Comparison of ENCODE assay signal across 8 cellular contexts in the genomic region with DNA sequence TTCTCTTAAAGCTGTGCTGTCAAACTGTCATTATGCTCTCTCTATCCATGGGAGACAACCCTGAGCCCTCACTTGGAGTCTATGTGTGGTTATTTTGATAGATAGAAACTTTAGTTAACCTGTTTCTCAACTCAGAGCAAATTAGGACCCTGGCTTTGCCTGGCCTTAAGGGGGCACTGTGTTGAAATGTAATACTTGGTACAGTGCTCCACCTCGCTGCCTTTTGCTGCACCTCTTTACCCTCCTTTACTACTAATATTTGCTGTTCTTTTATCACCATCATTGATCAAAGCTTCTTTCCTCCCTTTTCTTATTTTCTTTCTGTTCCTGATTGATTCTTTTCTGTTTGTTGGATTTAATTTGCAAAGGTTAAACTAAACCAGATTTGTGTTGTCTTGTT. TPM values are rescaled to one million over a fixed set of nuclear protein-coding genes. Genes with fewer than 3 reads are reported as not detected.
A peak's percentile ranks its signal among the peaks of the same experiment; 100 is the strongest.
DNase-seq lines count a peak whose midpoint lies in the region; ATAC-seq and TF ChIP-seq lines count a peak whose summit lies in the region.

No MANE protein-coding gene starts in this region.

- H3K9me3 ChIP-seq in cardiac muscle cell (ENCODE audit: low read depth) (no peaks in the 10 kb centered on the region), prostate gland (no peaks in the 10 kb centered on the region)

- H3K36me3 Mint-ChIP-seq in activated T-helper 2 cell treated with anti-CD3 and anti-CD28 coated beads, Interferon-gamma antibody, Interleukin-2, Interleukin-4, amounts not matched to agents 10 μg/mL and 5 μg/mL and 100 μg/mL, durations not matched to agents 14 hours and 24 hours and 36 hours (ENCODE audit: low read depth) = peaks cover 12% of the 10 kb centered on the region

- H3K4me1 ChIP-seq in cardiac muscle cell (ENCODE audit: low read depth) (peaks cover 13% of the 10 kb centered on the region), prostate gland (replicated peaks) (no peaks in the 10 kb centered on the region)

- DNase-seq in cardiac muscle cell (ENCODE audit: low read depth in 1 of 2, low spot score in 1 of 2) = peak in 1 of 2 donors; percentile 54
- no peak for DNase-seq in left cardiac atrium
- peak; percentile 47 to 58 for DNase-seq in Kasumi-1 (lab: John Stamatoyannopoulos, UW)
- peak; percentile 14 for DNase-seq in epithelial cell of esophagus (ENCODE audit: low read depth)
- peak; percentile 32 for DNase-seq in stimulated activated naive CD8-positive, alpha-beta T cell treated with anti-CD3 and anti-CD28 coated beads, Interleukin-15, Interleukin-2, amounts not matched to agents 100 U/mL and 50 U/mL, for 24 hours
- no peak for DNase-seq in activated T-helper 2 cell treated with anti-CD3 and anti-CD28 coated beads, Interferon-gamma antibody, Interleukin-2, Interleukin-4, amounts not matched to agents 10 μg/mL and 5 μg/mL and 100 μg/mL, durations not matched to agents 14 hours and 24 hours and 36 hours (ENCODE audit: low spot score)
- DNase-seq in prostate gland (ENCODE audit: low spot score) = no peak
- no peak for DNase-seq in NCI-H1417 treated with DMSO at 0.1 percent for 48 hours (lab: John Stamatoyannopoulos, UW)

- no peak for ATAC-seq in left cardiac atrium
- peak; percentile 72 for ATAC-seq in stimulated activated naive CD8-positive, alpha-beta T cell treated with anti-CD3 and anti-CD28 coated beads, Interleukin-15, Interleukin-2, amounts not matched to agents 100 U/mL and 50 U/mL, for 24 hours

- WGBS in prostate gland = 85% methylated on average over 1 of the region's 1 CpG

- H3K27me3 ChIP-seq in cardiac muscle cell = no peaks in the 10 kb centered on the region
- H3K27me3 ChIP-seq in prostate gland (replicated peaks; ENCODE audit: insufficient read depth) = no peaks in the 10 kb centered on the region

- TF ChIP-seq CTCF in cardiac muscle cell (IDR thresholded peaks at IDR 0.05; ENCODE audit: low read depth, low read length) (peak; percentile 40), epithelial cell of esophagus (IDR thresholded peaks at IDR 0.05; ENCODE audit: insufficient read depth, low read depth, low read length, missing control alignments) (no peak), prostate gland (IDR thresholded peaks at IDR 0.05) (peak in 2 of 4 experiments; percentile 10 to 19)

- H3K27ac ChIP-seq in cardiac muscle cell (no peak overlapping the region), prostate gland (no peak overlapping the region)

- H3K36me3 ChIP-seq in cardiac muscle cell = no peaks in the 10 kb centered on the region
- no peaks in the 10 kb centered on the region for H3K36me3 ChIP-seq in prostate gland

- H3K4me1 Mint-ChIP-seq in activated T-helper 2 cell treated with anti-CD3 and anti-CD28 coated beads, Interferon-gamma antibody, Interleukin-2, Interleukin-4, amounts not matched to agents 10 μg/mL and 5 μg/mL and 100 μg/mL, durations not matched to agents 14 hours and 24 hours and 36 hours (ENCODE audit: low read depth) = peaks cover 60% of the 10 kb centered on the region

- no peak for TF ChIP-seq POLR2A in prostate gland (IDR thresholded peaks at IDR 0.05)

- no peaks in the 10 kb centered on the region for H3K9me3 Mint-ChIP-seq in activated T-helper 2 cell treated with anti-CD3 and anti-CD28 coated beads, Interferon-gamma antibody, Interleukin-2, Interleukin-4, amounts not matched to agents 10 μg/mL and 5 μg/mL and 100 μg/mL, durations not matched to agents 14 hours and 24 hours and 36 hours

- no peak overlapping the region for H3K27ac Mint-ChIP-seq in activated T-helper 2 cell treated with anti-CD3 and anti-CD28 coated beads, Interferon-gamma antibody, Interleukin-2, Interleukin-4, amounts not matched to agents 10 μg/mL and 5 μg/mL and 100 μg/mL, durations not matched to agents 14 hours and 24 hours and 36 hours

- H3K27me3 Mint-ChIP-seq in activated T-helper 2 cell treated with anti-CD3 and anti-CD28 coated beads, Interferon-gamma antibody, Interleukin-2, Interleukin-4, amounts not matched to agents 10 μg/mL and 5 μg/mL and 100 μg/mL, durations not matched to agents 14 hours and 24 hours and 36 hours (ENCODE audit: low read depth) = no peaks in the 10 kb centered on the region

- H3K4me3 ChIP-seq in cardiac muscle cell (no peak overlapping the region), epithelial cell of esophagus (ENCODE audit: low read length) (no peak overlapping the region), prostate gland (no peak overlapping the region)

- H3K4me3 Mint-ChIP-seq in activated T-helper 2 cell treated with anti-CD3 and anti-CD28 coated beads, Interferon-gamma antibody, Interleukin-2, Interleukin-4, amounts not matched to agents 10 μg/mL and 5 μg/mL and 100 μg/mL, durations not matched to agents 14 hours and 24 hours and 36 hours (ENCODE audit: low read depth) = no peak overlapping the region

- intact Hi-C loops in left cardiac atrium (cut with DNase I) = no loop called here
- intact Hi-C loops in activated T-helper 2 cell treated with anti-CD3 and anti-CD28 coated beads, Interferon-gamma antibody, Interleukin-2, Interleukin-4, amounts not matched to agents 10 μg/mL and 5 μg/mL and 100 μg/mL, durations not matched to agents 14 hours and 24 hours and 36 hours (cut with micrococcal nuclease) = loop anchor here (5.0 kb wide), 1 partner anchor 70 kb away; no protein-coding TSS in a partner anchor
- intact Hi-C loops in prostate gland (cut with DNase I) = no loop called here

RNA-seq across cellular contexts. Expression of a gene that starts 34.3 kb away (rescaled TPM):
- total RNA-seq in cardiac muscle cell = 106 and 124 TPM in 2 replicates
- 105 and 113 TPM in 2 replicates for polyA plus RNA-seq in cardiac muscle cell
- total RNA-seq in left cardiac atrium = 10 to 100 TPM; 76.7 to 88.1 TPM
- total RNA-seq in activated T-helper 2 cell treated with anti-CD3 and anti-CD28 coated beads, Interferon-gamma antibody, Interleukin-2, Interleukin-4, amounts not matched to agents 10 μg/mL and 5 μg/mL and 100 μg/mL, durations not matched to agents 14 hours and 24 hours and 36 hours = 106 and 114 TPM in 2 replicates
- total RNA-seq in prostate gland = 100 to 1,000 TPM; 106 to 132 TPM

Comparison
In these comparisons a context has a peak if more than half of its experiments do, and no peak if none do; other contexts are left out.
1. DNase-seq: peak in Kasumi-1 (2 of 2), epithelial cell of esophagus (single experiment) and stimulated activated naive CD8-positive, alpha-beta T cell treated with anti-CD3 and anti-CD28 coated beads, Interleukin-15, Interleukin-2, amounts not matched to agents 100 U/mL and 50 U/mL, for 24 hours (single experiment); none in left cardiac atrium (single experiment), activated T-helper 2 cell treated with anti-CD3 and anti-CD28 coated beads, Interferon-gamma antibody, Interleukin-2, Interleukin-4, amounts not matched to agents 10 μg/mL and 5 μg/mL and 100 μg/mL, durations not matched to agents 14 hours and 24 hours and 36 hours (single experiment), prostate gland (single experiment) and NCI-H1417 treated with DMSO at 0.1 percent for 48 hours (single experiment).